In the genomic region with DNA sequence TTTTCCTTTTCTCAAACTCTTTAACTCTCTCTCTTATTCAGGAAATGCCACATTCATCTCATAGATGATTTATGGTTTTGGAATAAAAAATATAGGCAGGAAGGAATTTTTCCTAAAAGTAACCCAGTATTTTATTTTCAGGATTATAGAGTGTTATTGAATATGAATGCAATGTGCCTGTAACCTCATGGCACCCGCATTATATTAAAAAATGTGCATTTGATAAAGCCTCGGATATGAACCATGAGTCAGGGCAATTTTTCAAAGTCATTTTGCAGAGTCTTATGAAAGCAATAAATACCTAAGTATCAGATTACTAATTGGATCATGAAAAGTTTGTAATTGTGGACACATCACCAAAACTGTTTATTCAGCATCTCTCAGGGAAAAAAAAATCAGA, we compare ENCODE assay signal across 19 cellular contexts.
"Had no signal": no experiment of that assay in that cellular context is flagged by ENCODE, and none has a peak within 500 bp of the region (broad histone marks: within the 10 kb centered on the region; RNA-seq: fewer than 3 reads in every experiment).

No MANE protein-coding gene starts in this region.

- DNase-seq: dermis blood vessel endothelial cell; esophagus squamous epithelium; heart left ventricle; hypothalamus; kidney glomerular epithelial cell; mesendoderm; naive B cell; occipital lobe; pancreas; spleen; stimulated activated CD4-positive, alpha-beta T cell treated with anti-CD3 and anti-CD28 coated beads, Interleukin-15, amount 100 ng/mL, for 24 hours; stimulated activated CD4-positive, alpha-beta T cell treated with anti-CD3 and anti-CD28 coated beads, Interleukin-1b, Interleukin-23, amount 100 ng/mL, for 48 hours; stimulated activated CD4-positive, alpha-beta T cell treated with anti-CD3 and anti-CD28 coated beads, Interleukin-4, amount 100 ng/mL, for 24 hours; tibial artery; upper lobe of right lung had no signal

- H3K4me3 ChIP-seq: esophagus squamous epithelium, heart left ventricle, pancreas, prostate gland, spleen, tibial artery, upper lobe of right lung, vagina had no signal

- H3K36me3 ChIP-seq: esophagus squamous epithelium, heart left ventricle, pancreas, prostate gland, spleen, tibial artery, upper lobe of right lung, vagina had no signal

- ATAC-seq: heart left ventricle; pancreas; sciatic nerve; stimulated activated memory B cell treated with anti-CD40 and anti-IgM and Interleukin-4, amounts not matched to agents 10 μg/mL and 1 μg/mL and 100 μg/mL, for 72 hours; upper lobe of right lung had no signal

- H3K4me1 ChIP-seq: esophagus squamous epithelium, heart left ventricle, pancreas, prostate gland, spleen, tibial artery, upper lobe of right lung, vagina had no signal

- H3K9me3 ChIP-seq: esophagus squamous epithelium, heart left ventricle, pancreas, prostate gland, spleen, tibial artery, upper lobe of right lung, vagina had no signal

- H3K27me3 ChIP-seq: esophagus squamous epithelium, pancreas, spleen, tibial artery, upper lobe of right lung, vagina had no signal

- H3K27ac ChIP-seq: esophagus squamous epithelium, heart left ventricle, pancreas, prostate gland, spleen, tibial artery, upper lobe of right lung, vagina had no signal
